16 cellular contexts compared by ENCODE assay signal in genomic region chr5:52834320-52834719, GRCh38. TPM values are rescaled to one million over a fixed set of nuclear protein-coding genes. Genes with fewer than 3 reads are reported as not detected.
A peak's percentile ranks its signal among the peaks of the same experiment; 100 is the strongest.
DNase-seq lines count a peak whose midpoint lies in the region; ATAC-seq and TF ChIP-seq lines count a peak whose summit lies in the region.
"Had no signal": no experiment of that assay in that cellular context is flagged by ENCODE, and none has a peak within 500 bp of the region (broad histone marks: within the 10 kb centered on the region; RNA-seq: fewer than 3 reads in every experiment).

No MANE protein-coding gene starts in this region.

- H3K27me3 ChIP-seq in IMR-90 (ENCODE audit: control insufficient read depth, insufficient read depth, low read length) (no peaks in the 10 kb centered on the region), rectal smooth muscle tissue (ENCODE audit: control insufficient read depth, insufficient read depth, low read length) (no peaks in the 10 kb centered on the region), tibial artery (no peaks in the 10 kb centered on the region)
- H3K27me3 ChIP-seq: BLaER1 treated with 17β-estradiol and CSF1 and Interleukin-3, amounts not matched to agents 10 nM and 100 nM had no signal

- no peak overlapping the region for H3K9ac ChIP-seq in IMR-90 (ENCODE audit: low read depth, low read length)
- H3K9ac ChIP-seq in rectal smooth muscle tissue (ENCODE audit: low read length): no peak overlapping the region
- H3K9ac ChIP-seq: BLaER1 treated with 17β-estradiol and CSF1 and Interleukin-3, amounts not matched to agents 10 nM and 100 nM; GM23248 had no signal

- peak overlapping the region; percentile 78 for H2BK5ac ChIP-seq in IMR-90 (ENCODE audit: low read depth, low read length, poor library complexity, severe bottlenecking)

- peak overlapping the region; percentile 64 for H3K4ac ChIP-seq in IMR-90 (ENCODE audit: low read depth, low read length)

- peak overlapping the region; percentile 73; the same call in 2 of the 3 replicates for H2BK15ac ChIP-seq in IMR-90 (ENCODE audit: low read depth, low read length)

- H3K36me3 ChIP-seq in IMR-90 (ENCODE audit: control insufficient read depth, insufficient read depth, low read length) (no peaks in the 10 kb centered on the region), rectal smooth muscle tissue (ENCODE audit: control insufficient read depth, insufficient read depth, low read length) (no peaks in the 10 kb centered on the region), tibial artery (no peaks in the 10 kb centered on the region)
- H3K36me3 ChIP-seq: BLaER1 treated with 17β-estradiol and CSF1 and Interleukin-3, amounts not matched to agents 10 nM and 100 nM had no signal

- no peak for ATAC-seq in IMR-90 (ENCODE audit: low read depth)
- ATAC-seq: GM12878, HCT116 had no signal

- TF ChIP-seq CTCF in IMR-90 (conservative IDR thresholded peaks at IDR 0.05; ENCODE audit: low read depth, low read length): no peak
- no peak for TF ChIP-seq CTCF in chondrocyte (IDR thresholded peaks at IDR 0.05)
- TF ChIP-seq CTCF in tibial artery (IDR thresholded peaks at IDR 0.05): no peak
- TF ChIP-seq CTCF in endothelial cell (IDR thresholded peaks at IDR 0.05; ENCODE audit: unreplicated experiment): no peak

- H3K79me1 ChIP-seq in IMR-90 (ENCODE audit: low read depth in 1 of 2, low read length in 2 of 2): peaks cover 4 to 49% of the 10 kb centered on the region in 2 experiments; a peak in 3 of 4 replicates

- no peak overlapping the region for H4K8ac ChIP-seq in IMR-90 (ENCODE audit: low read depth in 2 of 2, low read length in 2 of 2)

- POLR2A ChIA-PET in IMR-90 (lab: Charles Lee; ENCODE audit: unreplicated experiment): no interaction called here

- no peak overlapping the region for H2AK9ac ChIP-seq in IMR-90 (replicated peaks; ENCODE audit: low read depth, low read length, poor library complexity)

- CTCF ChIA-PET in IMR-90 (lab: Yijun Ruan, JAX): no interaction called here

- H2AFZ ChIP-seq in IMR-90 (replicated peaks; ENCODE audit: low read length, poor library complexity): no peak overlapping the region
- H2AFZ ChIP-seq: GM23248 had no signal

- no peak for TF ChIP-seq RAD21 in IMR-90 (IDR thresholded peaks at IDR 0.05; ENCODE audit: low read length)

- WGBS in IMR-90 (ENCODE audit: extremely low coverage in 2 of 2, insufficient read length in 1 of 2), 2 experiments: 92% methylated on average over 2 of the region's 2 CpGs; no CpG with 5 or more reads in 1 of the 2 experiments

- H3K27ac ChIP-seq in IMR-90 (ENCODE audit: insufficient read depth, low read length) (no peak overlapping the region), rectal smooth muscle tissue (ENCODE audit: low read depth, low read length) (peak overlapping the region; percentile 53), tibial artery (peak overlapping the region; percentile 5 to 81)
- H3K27ac ChIP-seq: BLaER1 treated with 17β-estradiol and CSF1 and Interleukin-3, amounts not matched to agents 10 nM and 100 nM; GM23248 had no signal

- TF ChIP-seq POLR2A in IMR-90 (IDR thresholded peaks at IDR 0.05; ENCODE audit: low read depth, low read length): no peak

- no peak overlapping the region for H3K4me3 Mint-ChIP-seq in chondrocyte (ENCODE audit: unreplicated experiment)
- H3K4me3 Mint-ChIP-seq in endothelial cell (ENCODE audit: unreplicated experiment): no peak overlapping the region
- H3K4me3 Mint-ChIP-seq: CD4-positive, CD25-positive, alpha-beta regulatory T cell had no signal

- H2BK20ac ChIP-seq in IMR-90 (ENCODE audit: low read depth, low read length): 0 out of 2 replicates have a peak overlapping the region, but pooled peaks have one; percentile 39

- H4K91ac ChIP-seq in IMR-90 (ENCODE audit: insufficient read depth, low read depth, low read length): peak overlapping the region; percentile 49; the same call in 1 of the 2 replicates

- intact Hi-C loops in IMR-90 (cut with micrococcal nuclease) (no loop called here), tibial artery (cut with DNase I; ENCODE audit: low total_unique reads) (no loop called here)

- DNase-seq in IMR-90 (no peak), chondrocyte (ENCODE audit: low spot score) (no peak), tibial artery (no peak), endothelial cell (ENCODE audit: low spot score) (no peak), NCI-H446 (lab: John Stamatoyannopoulos, UW) (no peak), DMS79 (lab: John Stamatoyannopoulos, UW) (no peak)
- DNase-seq: AML-193; Calu3; CD4-positive, CD25-positive, alpha-beta regulatory T cell; DMS 273 treated with DMSO at 0.1 percent for 48 hours; GM23248 had no signal

- peaks cover 9% of the 10 kb centered on the region for H3K9me3 Mint-ChIP-seq in chondrocyte (ENCODE audit: low read depth)
- H3K9me3 Mint-ChIP-seq in endothelial cell (ENCODE audit: unreplicated experiment): no peaks in the 10 kb centered on the region

- H3K9me3 ChIP-seq in IMR-90 (ENCODE audit: control insufficient read depth, insufficient read depth, low read length) (no peaks in the 10 kb centered on the region), tibial artery (no peaks in the 10 kb centered on the region)
- H3K9me3 ChIP-seq: BLaER1 treated with 17β-estradiol and CSF1 and Interleukin-3, amounts not matched to agents 10 nM and 100 nM had no signal

- H3K27me3 Mint-ChIP-seq in chondrocyte (ENCODE audit: low read depth) (no peaks in the 10 kb centered on the region), endothelial cell (ENCODE audit: unreplicated experiment) (no peaks in the 10 kb centered on the region)

- peak overlapping the region; percentile 58 for H2BK120ac ChIP-seq in IMR-90 (ENCODE audit: low read depth, low read length)

- H3K9me1 ChIP-seq in IMR-90 (ENCODE audit: insufficient read depth, low read length): peaks cover 13% of the 10 kb centered on the region

- H3K27ac Mint-ChIP-seq in chondrocyte (ENCODE audit: unreplicated experiment): peak overlapping the region; percentile 85
- no peak overlapping the region for H3K27ac Mint-ChIP-seq in endothelial cell (ENCODE audit: unreplicated experiment)
- H3K27ac Mint-ChIP-seq: CD4-positive, CD25-positive, alpha-beta regulatory T cell had no signal

- H3K36me3 Mint-ChIP-seq in chondrocyte (ENCODE audit: low read depth): peaks cover 8% of the 10 kb centered on the region
- H3K36me3 Mint-ChIP-seq in endothelial cell (ENCODE audit: low read depth, unreplicated experiment): no peaks in the 10 kb centered on the region
- H3K36me3 Mint-ChIP-seq: CD4-positive, CD25-positive, alpha-beta regulatory T cell had no signal

- peak overlapping the region; percentile 94 for H2AK5ac ChIP-seq in IMR-90 (ENCODE audit: low read depth, low read length)

- dilution Hi-C loops in IMR-90 (cut with HindIII; ENCODE audit: low sequenced_read_pairs, unreplicated experiment): no loop called here

- H3K23ac ChIP-seq in IMR-90 (ENCODE audit: low read depth, low read length): no peak overlapping the region

- H3K56ac ChIP-seq in IMR-90 (ENCODE audit: extremely low read depth, insufficient read depth, low read length): no peak overlapping the region

- H3K4me3 ChIP-seq in IMR-90 (ENCODE audit: insufficient read depth, low read depth, low read length) (no peak overlapping the region), rectal smooth muscle tissue (ENCODE audit: low read length) (no peak overlapping the region), tibial artery (no peak overlapping the region)
- H3K4me3 ChIP-seq: BLaER1 treated with 17β-estradiol and CSF1 and Interleukin-3, amounts not matched to agents 10 nM and 100 nM; GM12878; GM23248 had no signal

- in situ Hi-C loops in IMR-90 (cut with MboI; ENCODE audit: low sequenced_read_pairs): no loop called here

- H3K4me1 Mint-ChIP-seq in chondrocyte (ENCODE audit: low read depth) (peaks cover 90% of the 10 kb centered on the region), endothelial cell (ENCODE audit: unreplicated experiment) (no peaks in the 10 kb centered on the region)
- H3K4me1 Mint-ChIP-seq: CD4-positive, CD25-positive, alpha-beta regulatory T cell had no signal

- H3K4me2 ChIP-seq in IMR-90 (ENCODE audit: low read depth, low read length): no peak overlapping the region
- H3K4me2 ChIP-seq: BLaER1 treated with 17β-estradiol and CSF1 and Interleukin-3, amounts not matched to agents 10 nM and 100 nM had no signal

- H3K18ac ChIP-seq in IMR-90 (ENCODE audit: low read depth, low read length): no peak overlapping the region; the same call in 1 of the 2 replicates

- H3K4me1 ChIP-seq in IMR-90 (ENCODE audit: control insufficient read depth, insufficient read depth, low read length) (peaks cover 16% of the 10 kb centered on the region), rectal smooth muscle tissue (ENCODE audit: control insufficient read depth, insufficient read depth, low read length) (peaks cover 23% of the 10 kb centered on the region), tibial artery (peaks cover 0 to 87% (median 14%) of the 10 kb centered on the region in 4 donors)
- H3K4me1 ChIP-seq: BLaER1 treated with 17β-estradiol and CSF1 and Interleukin-3, amounts not matched to agents 10 nM and 100 nM had no signal

- no TSS peak for BruUV-seq in IMR-90 (replicated peaks; lab: Mats Ljungman, UMichigan)

- no peak overlapping the region; the same call in 1 of the 2 replicates for H4K5ac ChIP-seq in IMR-90 (ENCODE audit: low read depth, low read length)

- no peaks in the 10 kb centered on the region for H4K20me1 ChIP-seq in IMR-90 (ENCODE audit: insufficient read depth, low read length)
- H4K20me1 ChIP-seq: BLaER1 treated with 17β-estradiol and CSF1 and Interleukin-3, amounts not matched to agents 10 nM and 100 nM had no signal

- no peak overlapping the region for H3K14ac ChIP-seq in IMR-90 (replicated peaks; ENCODE audit: low read depth, low read length)

TF ChIP-seq in IMR-90, 13 proteins besides CTCF, POLR2A, EP300 and RAD21 (continues in another document):
- TF ChIP-seq CEBPB (IDR thresholded peaks at IDR 0.05; ENCODE audit: low read depth, low read length): no peak
- no peak for TF ChIP-seq USF2 (IDR thresholded peaks at IDR 0.05; ENCODE audit: low read depth, low read length)

RNA-seq across cellular contexts. Expression of gene ITGA1, which starts 46.6 kb away (rescaled TPM):
- total RNA-seq in IMR-90 (2012; rRNA removed) (74.4 and 95.2 TPM in 2 replicates), chondrocyte (228 to 346 TPM (median 340 TPM) in 3 replicates), endothelial cell (ENCODE audit: unreplicated experiment) (33.5 TPM)
- polyA plus RNA-seq in IMR-90 (2012; rRNA removed): 17.5 and 22.3 TPM in 2 replicates
- 4.4 and 10.5 TPM in 2 replicates for polyA plus RNA-seq in IMR-90 (2012; cell fraction: cytosol; rRNA removed)
- polyA plus RNA-seq in IMR-90 (2012; cell fraction: nucleus; rRNA removed; ENCODE audit: low replicate concordance): 5.5 and 36.2 TPM in 2 replicates
- total RNA-seq: G401 had no signal
- polyA plus RNA-seq: CD4-positive, CD25-positive, alpha-beta regulatory T cell had no signal

RNA-seq across cellular contexts. Expression of gene PELO, which starts 46.6 kb away (rescaled TPM):
- total RNA-seq in IMR-90 (2012; rRNA removed): 48.9 and 49.7 TPM in 2 replicates
- 42.4 and 43.7 TPM in 2 replicates for polyA plus RNA-seq in IMR-90 (2012; rRNA removed)
- 34.3 and 38.4 TPM in 2 replicates for polyA plus RNA-seq in IMR-90 (2012; cell fraction: cytosol; rRNA removed)
- polyA plus RNA-seq in IMR-90 (2012; cell fraction: nucleus; rRNA removed; ENCODE audit: low replicate concordance): 32.6 and 34.9 TPM in 2 replicates
- total RNA-seq in chondrocyte: 133 to 154 TPM (median 134 TPM) in 3 replicates
- 31.0 TPM for total RNA-seq in endothelial cell (ENCODE audit: unreplicated experiment)
